Comparison of ENCODE assay signal across 21 cellular contexts in genomic region chr6:42698217-42698616, GRCh38. TPM values are rescaled to one million over a fixed set of nuclear protein-coding genes. Genes with fewer than 3 reads are reported as not detected.
"Had no signal": no experiment of that assay in that cellular context is flagged by ENCODE, and none has a peak within 500 bp of the region (broad histone marks: within the 10 kb centered on the region; RNA-seq: fewer than 3 reads in every experiment).

No MANE protein-coding gene starts in this region.

- H3K36me3 ChIP-seq: uterus had no signal

- H3K4me3 Mint-ChIP-seq: activated CD4-positive, alpha-beta memory T cell treated with anti-CD3 and anti-CD28 coated beads for 36 hours; activated CD4-positive, alpha-beta T cell treated with anti-CD3 and anti-CD28 coated beads for 36 hours; nephron; stimulated activated memory B cell treated with anti-CD40 and anti-IgM and Interleukin-4, amounts not matched to agents 10 μg/mL and 1 μg/mL and 100 μg/mL, for 72 hours had no signal

- H3K27ac Mint-ChIP-seq: activated CD4-positive, alpha-beta memory T cell treated with anti-CD3 and anti-CD28 coated beads for 36 hours; activated CD4-positive, alpha-beta T cell treated with anti-CD3 and anti-CD28 coated beads for 36 hours; nephron; stimulated activated memory B cell treated with anti-CD40 and anti-IgM and Interleukin-4, amounts not matched to agents 10 μg/mL and 1 μg/mL and 100 μg/mL, for 72 hours had no signal

- H3K4me1 Mint-ChIP-seq: nephron had no signal

- H3K4me3 ChIP-seq: hepatocyte, right lobe of liver, skin epidermis, uterus had no signal

- H3K27me3 Mint-ChIP-seq: activated CD4-positive, alpha-beta memory T cell treated with anti-CD3 and anti-CD28 coated beads for 36 hours; activated CD4-positive, alpha-beta T cell treated with anti-CD3 and anti-CD28 coated beads for 36 hours; stimulated activated memory B cell treated with anti-CD40 and anti-IgM and Interleukin-4, amounts not matched to agents 10 μg/mL and 1 μg/mL and 100 μg/mL, for 72 hours had no signal

- DNase-seq: activated CD4-positive, alpha-beta memory T cell treated with anti-CD3 and anti-CD28 coated beads for 36 hours; activated CD4-positive, alpha-beta T cell treated with anti-CD3 and anti-CD28 coated beads for 36 hours; activated naive CD4-positive, alpha-beta T cell treated with Interleukin-2 at 50 U/mL for 16 hours; activated T-cell treated with anti-CD3 and anti-CD28 coated beads, Interleukin-2, amount 50 U/mL, for 48 hours; amygdala; cerebellar nuclear complex; cortex of kidney; erythroblast; foreskin keratinocyte; left ventricle myocardium superior; mammary epithelial cell; occipital lobe; stimulated activated CD4-positive, alpha-beta T cell treated with anti-CD3 and anti-CD28 coated beads, Interleukin-1b, Interleukin-23, amount 100 ng/mL, for 48 hours; T-helper 1 cell; uterus had no signal

- H3K4me1 ChIP-seq: right lobe of liver, uterus had no signal

- H3K79me2 ChIP-seq: hepatocyte had no signal

- ATAC-seq: activated CD4-positive, alpha-beta T cell treated with anti-CD3 and anti-CD28 coated beads for 36 hours; foreskin keratinocyte; left ventricle myocardium superior; stimulated activated memory B cell treated with anti-CD40 and anti-IgM and Interleukin-4, amounts not matched to agents 10 μg/mL and 1 μg/mL and 100 μg/mL, for 72 hours had no signal

- H3K9me3 ChIP-seq: right lobe of liver, uterus had no signal

- H3K27ac ChIP-seq: foreskin keratinocyte, hepatocyte, right lobe of liver, skin epidermis, uterus had no signal

- H3K4me2 ChIP-seq: hepatocyte had no signal

- H3K27me3 ChIP-seq: foreskin keratinocyte, hepatocyte, right lobe of liver, uterus had no signal

- H3K9me3 Mint-ChIP-seq: activated CD4-positive, alpha-beta memory T cell treated with anti-CD3 and anti-CD28 coated beads for 36 hours; nephron; stimulated activated memory B cell treated with anti-CD40 and anti-IgM and Interleukin-4, amounts not matched to agents 10 μg/mL and 1 μg/mL and 100 μg/mL, for 72 hours had no signal

RNA-seq across cellular contexts. Expression of gene PRPH2, which starts 24.2 kb away (rescaled TPM):
- total RNA-seq: activated CD4-positive, alpha-beta memory T cell treated with anti-CD3 and anti-CD28 coated beads for 36 hours; activated CD4-positive, alpha-beta T cell treated with anti-CD3 and anti-CD28 coated beads for 36 hours; bronchial epithelial cell; foreskin keratinocyte; hepatocyte had no signal
- polyA plus RNA-seq: hepatocyte, mammary epithelial cell had no signal
